24 cellular contexts compared by ENCODE assay signal in genomic region chr12:126457776-126458175, GRCh38.
"Had no signal": no experiment of that assay in that cellular context is flagged by ENCODE, and none has a peak within 500 bp of the region (broad histone marks: within the 10 kb centered on the region; RNA-seq: fewer than 3 reads in every experiment).

No MANE protein-coding gene starts in this region.

- H3K9me3 ChIP-seq: colonic mucosa, esophagus muscularis mucosa, esophagus squamous epithelium, gastrocnemius medialis, gastroesophageal sphincter, heart left ventricle, heart right ventricle had no signal

- DNase-seq: colonic mucosa; cortex of kidney; dermis blood vessel endothelial cell; dorsolateral prefrontal cortex; effector CD4-positive, alpha-beta T cell; effector CD8-positive, alpha-beta T cell; effector memory CD4-positive, alpha-beta T cell; effector memory CD8-positive, alpha-beta T cell; endodermal cell; erythroblast; esophagus squamous epithelium; foreskin fibroblast; foreskin keratinocyte; foreskin melanocyte; gastrocnemius medialis; glutamatergic neuron; head of caudate nucleus; heart left ventricle; heart right ventricle had no signal

- H3K36me3 ChIP-seq: colonic mucosa, esophagus muscularis mucosa, esophagus squamous epithelium, gastrocnemius medialis, gastroesophageal sphincter, heart left ventricle, heart right ventricle had no signal

- ATAC-seq: effector memory CD8-positive, alpha-beta T cell; esophagus mucosa; foreskin keratinocyte; gastrocnemius medialis; gastroesophageal sphincter; heart left ventricle; heart right ventricle had no signal

- H3K27ac ChIP-seq: colonic mucosa, coronary artery, dorsolateral prefrontal cortex, epithelial cell of prostate, esophagus muscularis mucosa, esophagus squamous epithelium, foreskin keratinocyte, gastrocnemius medialis, gastroesophageal sphincter, heart left ventricle, heart right ventricle had no signal

- H3K4me3 ChIP-seq: colonic mucosa, coronary artery, dorsolateral prefrontal cortex, esophagus muscularis mucosa, esophagus squamous epithelium, gastrocnemius medialis, gastroesophageal sphincter, heart left ventricle, heart right ventricle had no signal

- H3K4me1 ChIP-seq: colonic mucosa, esophagus muscularis mucosa, esophagus squamous epithelium, foreskin keratinocyte, gastrocnemius medialis, gastroesophageal sphincter, heart left ventricle, heart right ventricle had no signal

- H3K27me3 ChIP-seq: colonic mucosa, esophagus muscularis mucosa, esophagus squamous epithelium, foreskin keratinocyte, gastrocnemius medialis, heart left ventricle, heart right ventricle had no signal
